ENCODE assay signal across 23 cellular contexts in the genomic region with DNA sequence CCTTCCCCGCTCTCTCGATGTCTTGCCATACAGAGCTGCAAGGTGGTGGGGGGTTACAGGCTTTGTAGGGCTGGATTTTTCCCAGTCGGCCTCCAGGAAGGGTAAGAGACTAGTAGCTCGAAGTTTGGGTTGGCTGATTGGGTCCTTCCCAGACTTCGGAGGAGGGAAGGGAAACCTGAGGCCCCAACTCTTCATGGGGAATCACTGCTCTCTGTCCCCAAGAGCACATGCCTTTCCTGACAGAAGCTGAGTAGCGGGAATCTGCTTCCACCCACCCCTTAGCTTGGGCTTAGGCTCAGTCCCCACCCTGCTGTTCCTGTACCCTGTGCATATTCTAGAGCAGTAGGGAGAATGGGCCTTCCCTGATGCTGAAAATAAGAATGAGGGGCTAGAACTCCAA. TPM values are rescaled to one million over a fixed set of nuclear protein-coding genes. Genes with fewer than 3 reads are reported as not detected.
A peak's percentile ranks its signal among the peaks of the same experiment; 100 is the strongest.
DNase-seq lines count a peak whose midpoint lies in the region; ATAC-seq, FAIRE-seq and TF ChIP-seq lines count a peak whose summit lies in the region.
"Had no signal": no experiment of that assay in that cellular context is flagged by ENCODE, and none has a peak within 500 bp of the region (broad histone marks: within the 10 kb centered on the region; RNA-seq: fewer than 3 reads in every experiment).

No MANE protein-coding gene starts in this region.

- TF ChIP-seq RAD21 in K562 (CRISPR knock-in tag; conservative IDR thresholded peaks at IDR 0.05 in 1 of 2, IDR thresholded peaks at IDR 0.05 in 1 of 2) = no peak

- peaks cover 0 to 6% (median 4%) of the 10 kb centered on the region in 7 donors for H3K4me1 Mint-ChIP-seq in naive thymus-derived CD4-positive, alpha-beta T cell

- no peaks in the 10 kb centered on the region for H3K9me3 ChIP-seq in K562 (replicated peaks; ENCODE audit: control insufficient read depth, insufficient read depth, low read depth, low read length)
- H3K9me3 ChIP-seq in naive thymus-derived CD4-positive, alpha-beta T cell (ENCODE audit: control insufficient read depth in 2 of 3, low read length in 3 of 3) = no peaks in the 10 kb centered on the region
- H3K9me3 ChIP-seq: SJSA1 had no signal

- TF ChIP-seq CTCF in GM13976 (IDR thresholded peaks at IDR 0.05; ENCODE audit: borderline replicate concordance, control extremely low read depth, extremely low read depth, insufficient read depth, missing control alignments) (no peak), K562 (IDR thresholded peaks at IDR 0.05 in 2 of 3, conservative IDR thresholded peaks at IDR 0.05 in 1 of 3; ENCODE audit: insufficient read depth in 2 of 3, low read depth in 1 of 3, low read length in 3 of 3) (no peak)

- intact Hi-C loops in K562 (cut with micrococcal nuclease) (no loop called here), sciatic nerve (cut with DNase I) (no loop called here)
- intact Hi-C loops in naive thymus-derived CD4-positive, alpha-beta T cell (cut with micrococcal nuclease) = no loop called here

- peaks cover 37% of the 10 kb centered on the region; the same call in 2 of the 3 replicates for H3K36me3 ChIP-seq in K562 (ENCODE audit: control insufficient read depth, insufficient read depth, low read length)
- peaks cover 8 to 32% (median 11%) of the 10 kb centered on the region in 3 experiments for H3K36me3 ChIP-seq in naive thymus-derived CD4-positive, alpha-beta T cell (ENCODE audit: control insufficient read depth in 2 of 3, insufficient read depth in 3 of 3, low read length in 3 of 3)

- no peak overlapping the region for H2AFZ ChIP-seq in K562 (ENCODE audit: low read depth, low read length)

- no peaks in the 10 kb centered on the region for H3K9me3 Mint-ChIP-seq in naive thymus-derived CD4-positive, alpha-beta T cell

- H3K36me3 Mint-ChIP-seq in naive thymus-derived CD4-positive, alpha-beta T cell = peaks cover 9 to 48% (median 17%) of the 10 kb centered on the region in 5 donors

- H3K27ac ChIP-seq in K562 (ENCODE audit: extremely low read depth, low read depth, low read length) = no peak overlapping the region
- no peak overlapping the region for H3K27ac ChIP-seq in naive thymus-derived CD4-positive, alpha-beta T cell (ENCODE audit: low read depth, low read length)
- H3K27ac ChIP-seq: HL-60, SJSA1 had no signal

- ATAC-seq in K562 (no peak; the same call in 1 of the 3 replicates), sciatic nerve (no peak)
- no peak for ATAC-seq in naive thymus-derived CD4-positive, alpha-beta T cell
- ATAC-seq: PC-3 had no signal

- DNase-seq in GM12891 (ENCODE audit: insufficient read length, low spot score) (no peak), GM13976 (ENCODE audit: low spot score) (peak; percentile 5), K562 (ENCODE audit: extremely low read depth in 1 of 4, low spot score in 3 of 4) (no peak), NCI-H748 treated with DMSO at 0.1 percent for 48 hours (lab: John Stamatoyannopoulos, UW) (no peak), sciatic nerve (ENCODE audit: low spot score) (no peak), LoVo (ENCODE audit: low spot score) (no peak), NCI-H524 treated with DMSO at 0.1 percent for 48 hours (lab: John Stamatoyannopoulos, UW) (no peak)
- no peak for DNase-seq in naive thymus-derived CD4-positive, alpha-beta T cell
- DNase-seq: C1 segment of cervical spinal cord; Calu3; DND-41; GOT3; Karpas-422; NCI-H1092 treated with DMSO at 0.1 percent for 48 hours; NCI-H1436 treated with DMSO at 0.1 percent for 48 hours; NCI-H187 treated with DMSO at 0.1 percent for 48 hours; NCI-H524; NCI-H82; NK-92 treated with Interleukin-12 subunit alpha and Interleukin-12 subunit beta, amount 100 ng/mL, for 24 hours; PC-3; Right ventricle myocardium superior had no signal

- BruUV-seq in K562 (replicated peaks; lab: Mats Ljungman, UMichigan) = no TSS peak

- TF ChIP-seq POLR2A in GM12891 (IDR thresholded peaks at IDR 0.05; ENCODE audit: low read depth, low read length) (no peak), K562 (conservative IDR thresholded peaks at IDR 0.05) (peak; percentile 40; the same call in 1 of the 2 replicates)

- no peaks in the 10 kb centered on the region for H3K79me2 ChIP-seq in K562 (ENCODE audit: control insufficient read depth, insufficient read depth, low read length)

- H3K4me3 Mint-ChIP-seq in naive thymus-derived CD4-positive, alpha-beta T cell = no peak overlapping the region

- H3K9ac ChIP-seq in K562 (ENCODE audit: insufficient read depth in 1 of 2, low read depth in 2 of 2, low read length in 2 of 2) = no peak overlapping the region

- H3K27me3 ChIP-seq in K562 (ENCODE audit: control insufficient read depth in 2 of 2, insufficient read depth in 2 of 2, low read length in 2 of 2) = no peaks in the 10 kb centered on the region
- no peaks in the 10 kb centered on the region for H3K27me3 ChIP-seq in naive thymus-derived CD4-positive, alpha-beta T cell (ENCODE audit: control insufficient read depth in 2 of 2, insufficient read depth in 2 of 2, low read length in 2 of 2)
- H3K27me3 ChIP-seq: SJSA1 had no signal

- no peaks in the 10 kb centered on the region for H3K4me1 ChIP-seq in K562 (replicated peaks in 1 of 2; ENCODE audit: control insufficient read depth in 2 of 2, insufficient read depth in 2 of 2, low read length in 2 of 2)
- H3K4me1 ChIP-seq in naive thymus-derived CD4-positive, alpha-beta T cell (ENCODE audit: control insufficient read depth in 2 of 2, insufficient read depth in 2 of 2, low read length in 2 of 2) = no peaks in the 10 kb centered on the region
- H3K4me1 ChIP-seq: SJSA1 had no signal

- no peaks in the 10 kb centered on the region for H3K9me1 ChIP-seq in K562 (ENCODE audit: control insufficient read depth, insufficient read depth, low read length)

- H3K4me2 ChIP-seq in K562 (ENCODE audit: insufficient read depth, low read length) = no peak overlapping the region

- TF ChIP-seq EP300 in K562 (IDR thresholded peaks at IDR 0.05; ENCODE audit: low read length) = no peak

- H3K27me3 Mint-ChIP-seq in naive thymus-derived CD4-positive, alpha-beta T cell = no peaks in the 10 kb centered on the region

- POLR2A ChIA-PET in K562 (lab: Yijun Ruan, JAX) = interaction anchor here (0.6 to 1.9 kb wide), 3 partner anchors 8 to 40 kb away, joined by 3 to 5 read pairs (median 4); no protein-coding TSS in a partner anchor
- POLR2A ChIA-PET in naive thymus-derived CD4-positive, alpha-beta T cell (lab: Charles Lee) = no interaction called here

- no peaks in the 10 kb centered on the region for H4K20me1 ChIP-seq in K562 (replicated peaks; ENCODE audit: control insufficient read depth, insufficient read depth, low read length)

- H3K4me3 ChIP-seq in K562 = no peak overlapping the region
- H3K4me3 ChIP-seq in naive thymus-derived CD4-positive, alpha-beta T cell (ENCODE audit: low read length) = no peak overlapping the region
- H3K4me3 ChIP-seq: SJSA1 had no signal

- CTCF ChIA-PET in K562 (lab: Yijun Ruan, JAX; ENCODE audit: low intra/inter-chr PET ratio) = no interaction called here
- CTCF ChIA-PET in naive thymus-derived CD4-positive, alpha-beta T cell (lab: Charles Lee) = interaction anchor here (0.7 to 1.1 kb wide), 2 partner anchors 15 to 91 kb away, joined by 3 read pairs; no protein-coding TSS in a partner anchor

- WGBS in K562 (ENCODE audit: insufficient coverage, low coverage, missing lambda C conversion rate) = 91% methylated on average over 6 of the region's 6 CpGs

- H3K27ac Mint-ChIP-seq in naive thymus-derived CD4-positive, alpha-beta T cell = peak overlapping the region in 5 of 9 donors; percentile 13 to 77 (median 59)

- no peak for FAIRE-seq in GM12891 (lab: Jason Lieb, UNC)
- no peak for FAIRE-seq in K562 (lab: Jason Lieb, UNC)

- in situ Hi-C loops in GM13976 (cut with MboI; ENCODE audit: low sequenced_read_pairs, unreplicated experiment) (no loop called here), K562 (cut with MboI) (no loop called here)

RNA-seq across cellular contexts. Expression of gene PPP2R1A, which starts 39.7 kb away (rescaled TPM):
- 145 TPM for polyA plus RNA-seq in GM12891 (2012; ENCODE audit: low read depth, missing spikeins)
- total RNA-seq in K562 (2011; cell fraction: chromatin; rRNA removed; ENCODE audit: low replicate concordance) = 81.8 and 144 TPM in 2 replicates
- total RNA-seq in K562 (2011; cell fraction: nucleolus; rRNA removed) = 101 and 118 TPM in 2 replicates
- 97.3 and 106 TPM in 2 replicates for total RNA-seq in K562 (2011; cell fraction: nucleoplasm; rRNA removed)
- total RNA-seq in K562 (2014; rRNA removed) (70.1 and 109 TPM in 2 replicates), K562 (2014; rRNA removed; fragmentation: Illumina TruSeq; extraction: Trizol) (57.1 and 82.6 TPM in 2 replicates), K562 (2015; rRNA removed; fragmentation: Illumina TruSeq; extraction: Trizol) (60.4 and 62.8 TPM in 2 replicates), K562 (2021) (203 and 211 TPM in 2 replicates), sciatic nerve (139 TPM)
- polyA plus RNA-seq in K562 (2011; rRNA removed) (76.1 and 136 TPM in 2 replicates), K562 (2014; fragmentation: Illumina TruSeq; extraction: Trizol) (151 and 153 TPM in 2 replicates), K562 (2014; fragmentation: Nextera tagmentation; extraction: Ambion mirVana) (10 to 100 TPM; 10.1 to 16.0 TPM), K562 (2014; rRNA removed) (64.3 and 73.6 TPM in 2 replicates)
- 94.5 and 135 TPM in 2 replicates for polyA plus RNA-seq in K562 (2011; cell fraction: cytosol; rRNA removed)
- polyA plus RNA-seq in K562 (2011; cell fraction: nucleus; rRNA removed) = 73.6 and 105 TPM in 2 replicates
- polyA plus RNA-seq in K562 (2012) = 164 and 276 TPM in 2 replicates
- polyA minus RNA-seq in K562 (2011; rRNA and poly(A)+ RNA removed) = 119 and 129 TPM in 2 replicates
- 148 and 155 TPM in 2 replicates for polyA minus RNA-seq in K562 (2011; cell fraction: cytosol; rRNA and poly(A)+ RNA removed)
- 49.5 and 68.0 TPM in 2 replicates for polyA minus RNA-seq in K562 (2011; cell fraction: nucleus; rRNA and poly(A)+ RNA removed)
- total RNA-seq in naive thymus-derived CD4-positive, alpha-beta T cell = 100 to 1,000 TPM; 156 to 215 (median 168) TPM
- polyA plus RNA-seq in naive thymus-derived CD4-positive, alpha-beta T cell = 100 to 1,000 TPM; 148 to 165 TPM

RNA-seq across cellular contexts. Expression of gene ZNF766, which starts 39.9 kb away (rescaled TPM):
- polyA plus RNA-seq in GM12891 (2012; ENCODE audit: low read depth, missing spikeins) = 9.8 TPM
- total RNA-seq in K562 (2011; cell fraction: chromatin; rRNA removed; ENCODE audit: low replicate concordance) = 29.9 and 51.8 TPM in 2 replicates
- 12.7 and 14.2 TPM in 2 replicates for total RNA-seq in K562 (2011; cell fraction: nucleolus; rRNA removed)
- total RNA-seq in K562 (2011; cell fraction: nucleoplasm; rRNA removed) = 28.6 and 38.4 TPM in 2 replicates
- total RNA-seq in K562 (2014; rRNA removed) (6.7 and 7.9 TPM in 2 replicates), K562 (2014; rRNA removed; fragmentation: Illumina TruSeq; extraction: Trizol) (21.2 and 26.4 TPM in 2 replicates), K562 (2015; rRNA removed; fragmentation: Illumina TruSeq; extraction: Trizol) (10.7 and 11.2 TPM in 2 replicates), K562 (2021) (8.9 and 11.0 TPM in 2 replicates), sciatic nerve (21.0 TPM)
- polyA plus RNA-seq in K562 (2011; rRNA removed) (12.0 and 17.1 TPM in 2 replicates), K562 (2014; fragmentation: Illumina TruSeq; extraction: Trizol) (15.5 and 18.5 TPM in 2 replicates), K562 (2014; fragmentation: Nextera tagmentation; extraction: Ambion mirVana) (10 to 100 TPM in 1 of 2 experiments, 1 to 10 TPM in 1; 9.0 to 23.0 TPM), K562 (2014; rRNA removed) (7.1 and 10.2 TPM in 2 replicates)
- polyA plus RNA-seq in K562 (2011; cell fraction: cytosol; rRNA removed) = 2.6 and 5.7 TPM in 2 replicates
- polyA plus RNA-seq in K562 (2011; cell fraction: nucleus; rRNA removed) = 4.4 and 4.9 TPM in 2 replicates
- 11.8 and 12.2 TPM in 2 replicates for polyA plus RNA-seq in K562 (2012)
- polyA minus RNA-seq in K562 (2011; rRNA and poly(A)+ RNA removed) = 27.2 and 29.3 TPM in 2 replicates
- 5.7 and 9.8 TPM in 2 replicates for polyA minus RNA-seq in K562 (2011; cell fraction: cytosol; rRNA and poly(A)+ RNA removed)
- polyA minus RNA-seq in K562 (2011; cell fraction: nucleus; rRNA and poly(A)+ RNA removed) = 2.8 and 11.1 TPM in 2 replicates
- 10 to 100 TPM; 24.7 to 59.6 (median 41.4) TPM for total RNA-seq in naive thymus-derived CD4-positive, alpha-beta T cell
- polyA plus RNA-seq in naive thymus-derived CD4-positive, alpha-beta T cell = 10 to 100 TPM; 65.0 to 79.3 TPM

RNA-seq across cellular contexts. Expression of gene ZNF836, which starts 58.1 kb away (rescaled TPM):
- polyA plus RNA-seq in GM12891 (2012; ENCODE audit: low read depth, missing spikeins) = 4.7 TPM
- 0.97 TPM in 1 of 2 replicates, not detected in the other for total RNA-seq in K562 (2011; cell fraction: chromatin; rRNA removed; ENCODE audit: low replicate concordance)
- total RNA-seq in K562 (2011; cell fraction: nucleolus; rRNA removed) = not detected in 2 replicates
- total RNA-seq in K562 (2011; cell fraction: nucleoplasm; rRNA removed) = 0.15 and 0.69 TPM in 2 replicates
- total RNA-seq in K562 (2014; rRNA removed) = 0.20 and 0.50 TPM in 2 replicates
- total RNA-seq in K562 (2014; rRNA removed; fragmentation: Illumina TruSeq; extraction: Trizol) = 0.19 and 0.69 TPM in 2 replicates
- total RNA-seq in K562 (2015; rRNA removed; fragmentation: Illumina TruSeq; extraction: Trizol) = 0.15 and 0.65 TPM in 2 replicates
- total RNA-seq in K562 (2021) = 0.51 and 0.78 TPM in 2 replicates
- not detected in 2 replicates for polyA plus RNA-seq in K562 (2011; rRNA removed)
- 0.21 TPM in 1 of 2 replicates, not detected in the other for polyA plus RNA-seq in K562 (2011; cell fraction: cytosol; rRNA removed)
- polyA plus RNA-seq in K562 (2011; cell fraction: nucleus; rRNA removed) = 0.18 TPM in 1 of 2 replicates, not detected in the other
- polyA plus RNA-seq in K562 (2012) = 0.68 and 1.7 TPM in 2 replicates
- polyA plus RNA-seq in K562 (2014; fragmentation: Illumina TruSeq; extraction: Trizol) = 0.67 and 1.1 TPM in 2 replicates
- under 1 TPM; 0.24 to 0.64 TPM for polyA plus RNA-seq in K562 (2014; fragmentation: Nextera tagmentation; extraction: Ambion mirVana)
- polyA plus RNA-seq in K562 (2014; rRNA removed) = not detected in 2 replicates
- 0.06 TPM in 1 of 2 replicates, not detected in the other for polyA minus RNA-seq in K562 (2011; rRNA and poly(A)+ RNA removed)
- polyA minus RNA-seq in K562 (2011; cell fraction: cytosol; rRNA and poly(A)+ RNA removed) = not detected in 2 replicates
- polyA minus RNA-seq in K562 (2011; cell fraction: nucleus; rRNA and poly(A)+ RNA removed) = not detected in 2 replicates
- total RNA-seq in naive thymus-derived CD4-positive, alpha-beta T cell = 10 to 100 TPM; 20.1 to 57.5 (median 27.4) TPM
- 10 to 100 TPM; 10.2 to 21.2 TPM for polyA plus RNA-seq in naive thymus-derived CD4-positive, alpha-beta T cell
- 19.7 TPM for total RNA-seq in sciatic nerve

Comparison
In these comparisons a context has a peak if more than half of its experiments do, and no peak if none do; other contexts are left out.
1. RNA of gene ZNF836, which starts 58.1 kb away (total RNA-seq): 20.1 to 57.5 TPM in naive thymus-derived CD4-positive, alpha-beta T cell and 19.7 TPM in sciatic nerve (single experiment); 0.15 to 0.97 TPM in K562; every median in the first group is over 10 times any median in the second.